Comparison of ENCODE assay signal across 8 cellular contexts in genomic region chr10:100364735-100365391, GRCh38. TPM values are rescaled to one million over a fixed set of nuclear protein-coding genes. Genes with fewer than 3 reads are reported as not detected.
DNase-seq lines count a peak whose midpoint lies in the region; ATAC-seq and TF ChIP-seq lines count a peak whose summit lies in the region.

No MANE protein-coding gene starts in this region.

- H3K18ac ChIP-seq in trophoblast cell (ENCODE audit: low read length) = no peak overlapping the region

- H3K9ac ChIP-seq in trophoblast cell (ENCODE audit: low read length) = no peak overlapping the region

- H3K27me3 ChIP-seq in SJCRH30 = no peaks in the 10 kb centered on the region
- H3K27me3 ChIP-seq in trophoblast cell (ENCODE audit: insufficient read depth, low read length) = no peaks in the 10 kb centered on the region

- no peak overlapping the region for H4K91ac ChIP-seq in trophoblast cell (ENCODE audit: low read depth, low read length)

- H3K4me1 ChIP-seq in SJCRH30 (no peaks in the 10 kb centered on the region; the same call in 1 of the 2 replicates), trophoblast cell (ENCODE audit: control insufficient read depth in 1 of 2, insufficient read depth in 2 of 2, low read length in 2 of 2) (peaks cover 13 to 19% of the 10 kb centered on the region in 2 experiments)

- peak overlapping the region; percentile 89 for H3K27ac ChIP-seq in 22Rv1
- H3K27ac ChIP-seq in SJCRH30 = no peak overlapping the region
- peak overlapping the region; percentile 57 for H3K27ac ChIP-seq in trophoblast cell (ENCODE audit: low read depth, low read length)

- H2BK120ac ChIP-seq in trophoblast cell (ENCODE audit: insufficient read depth, low read length, poor library complexity) = peak overlapping the region; percentile 4

- peaks cover 17% of the 10 kb centered on the region for H3K79me1 ChIP-seq in trophoblast cell (ENCODE audit: low read length)

- no peak overlapping the region for H3K14ac ChIP-seq in trophoblast cell (ENCODE audit: low read length)

- no peak overlapping the region for H2AK5ac ChIP-seq in trophoblast cell (ENCODE audit: low read length)

- H3K9me3 ChIP-seq in SJCRH30 (replicated peaks) (no peaks in the 10 kb centered on the region), trophoblast cell (ENCODE audit: insufficient read depth, low read depth, low read length) (peaks cover 2% of the 10 kb centered on the region)

- peak overlapping the region; percentile 31 for H2BK5ac ChIP-seq in trophoblast cell (ENCODE audit: low read depth, low read length, poor library complexity)

- no CpG with 5 or more reads among the region's 7 CpGs for WGBS in trophoblast cell (ENCODE audit: extremely low coverage, insufficient coverage, insufficient read length)

- H3K23ac ChIP-seq in trophoblast cell (ENCODE audit: low read length) = no peak overlapping the region

- no peak overlapping the region for H4K8ac ChIP-seq in trophoblast cell (ENCODE audit: low read depth, low read length)

- no peak for ATAC-seq in GM19452 (IDR thresholded peaks at IDR 0.05; ENCODE audit: unreplicated experiment)

- H3K79me2 ChIP-seq in trophoblast cell (ENCODE audit: control insufficient read depth, insufficient read depth, low read length, poor library complexity) = no peaks in the 10 kb centered on the region

- H3K36me3 ChIP-seq in SJCRH30 (peaks cover 37% of the 10 kb centered on the region), trophoblast cell (ENCODE audit: control insufficient read depth in 1 of 2, insufficient read depth in 2 of 2, low read length in 2 of 2) (peaks cover 17 to 26% of the 10 kb centered on the region in 2 experiments)

- no peak overlapping the region for H3K4ac ChIP-seq in trophoblast cell (ENCODE audit: low read depth, low read length)

- DNase-seq in HT1080 (ENCODE audit: low read depth) (peak; percentile 98), SJCRH30 (peak; percentile 38 to 51), fibroblast of villous mesenchyme (ENCODE audit: low read depth) (peak; percentile 95), trophoblast cell (peak in 1 of 2 donors; percentile 77), GF-D8 (lab: John Stamatoyannopoulos, UW) (no peak), OCI-M2 (lab: John Stamatoyannopoulos, UW; ENCODE audit: unreplicated experiment) (no peak)

- H4K12ac ChIP-seq in trophoblast cell (ENCODE audit: low read depth, low read length) = no peak overlapping the region

- H2AFZ ChIP-seq in trophoblast cell (ENCODE audit: insufficient read depth, low read length, poor library complexity) = no peak overlapping the region

- no peak for TF ChIP-seq CTCF in 22Rv1 (IDR thresholded peaks at IDR 0.05)
- TF ChIP-seq CTCF in fibroblast of villous mesenchyme (IDR thresholded peaks at IDR 0.05; ENCODE audit: insufficient read depth, low read depth, low read length) = no peak

- no peak overlapping the region for H3K4me2 ChIP-seq in trophoblast cell (ENCODE audit: low read length)

- peak overlapping the region; percentile 8 for H2BK12ac ChIP-seq in trophoblast cell (ENCODE audit: low read length)

- H3K4me3 ChIP-seq in SJCRH30 = no peak overlapping the region
- H3K4me3 ChIP-seq in fibroblast of villous mesenchyme (ENCODE audit: low read depth, low read length) = no peak overlapping the region
- H3K4me3 ChIP-seq in trophoblast cell (ENCODE audit: low read depth, low read length) = no peak overlapping the region

RNA-seq across cellular contexts. Expression of gene SCD, which starts 17.8 kb away (rescaled TPM):
- 149 and 198 TPM in 2 replicates for total RNA-seq in HT1080 (2014; rRNA removed; shearing (Covaris generic))
- 182 and 229 TPM in 2 replicates for polyA plus RNA-seq in HT1080 (2015; cell fraction: cytosol; rRNA removed)
- polyA plus RNA-seq in HT1080 (2015; cell fraction: nucleus; rRNA removed) = 306 and 307 TPM in 2 replicates
- total RNA-seq in SJCRH30 (2014; rRNA removed; shearing (Covaris generic)) = 421 and 427 TPM in 2 replicates
- total RNA-seq in fibroblast of villous mesenchyme = 819 and 937 TPM in 2 replicates
- 616 and 629 TPM in 2 replicates for polyA plus RNA-seq in trophoblast cell (2013)

RNA-seq across cellular contexts. Expression of gene PKD2L1, which starts 34.8 kb away (rescaled TPM):
- total RNA-seq in HT1080 (2014; rRNA removed; shearing (Covaris generic)) = not detected in 2 replicates
- polyA plus RNA-seq in HT1080 (2015; cell fraction: cytosol; rRNA removed) = not detected in 2 replicates
- polyA plus RNA-seq in HT1080 (2015; cell fraction: nucleus; rRNA removed) = not detected in 2 replicates
- total RNA-seq in SJCRH30 (2014; rRNA removed; shearing (Covaris generic)) = not detected in 2 replicates
- total RNA-seq in fibroblast of villous mesenchyme = not detected in 2 replicates
- polyA plus RNA-seq in trophoblast cell (2013) = not detected in 2 replicates

Comparison
In these comparisons a context has a peak if more than half of its experiments do, and no peak if none do; other contexts are left out.
1. DNase-seq: peak in HT1080 (single experiment), SJCRH30 (2 of 2) and fibroblast of villous mesenchyme (single experiment); none in GF-D8 (single experiment) and OCI-M2 (single experiment).